27 cellular contexts compared by ENCODE assay signal in genomic region chr9:10371824-10372223, GRCh38.
"Had no signal": no experiment of that assay in that cellular context is flagged by ENCODE, and none has a peak within 500 bp of the region (broad histone marks: within the 10 kb centered on the region; RNA-seq: fewer than 3 reads in every experiment).

No MANE protein-coding gene starts in this region.

- H3K4me3 ChIP-seq: body of pancreas, K562, Peyer's patch, SJCRH30 had no signal

- H3K36me3 ChIP-seq: Peyer's patch, SJCRH30 had no signal

- H3K4me1 Mint-ChIP-seq: activated CD4-positive, alpha-beta T cell treated with anti-CD3 and anti-CD28 coated beads for 36 hours; activated naive CD4-positive, alpha-beta T cell treated with anti-CD3 and anti-CD28 coated beads, Interleukin-2, amount 10 ng/mL, durations not matched to agents 7 days and 5 days; activated naive CD8-positive, alpha-beta T cell treated with anti-CD3 and anti-CD28 coated beads for 36 hours had no signal

- H3K9me3 Mint-ChIP-seq: activated naive CD4-positive, alpha-beta T cell treated with anti-CD3 and anti-CD28 coated beads, Interleukin-2, amount 10 ng/mL, durations not matched to agents 7 days and 5 days had no signal

- H3K27ac Mint-ChIP-seq: activated CD4-positive, alpha-beta T cell treated with anti-CD3 and anti-CD28 coated beads for 36 hours; activated CD8-positive, alpha-beta T cell treated with anti-CD3 and anti-CD28 coated beads for 36 hours; activated naive CD4-positive, alpha-beta T cell treated with anti-CD3 and anti-CD28 coated beads, Interleukin-2, amount 10 ng/mL, durations not matched to agents 7 days and 5 days; activated naive CD8-positive, alpha-beta T cell treated with anti-CD3 and anti-CD28 coated beads for 36 hours; activated T-cell treated with anti-CD3 and anti-CD28 coated beads, Interleukin-2, amount 50 U/mL, for 72 hours; activated T-helper 2 cell treated with anti-CD3 and anti-CD28 coated beads, Interferon-gamma antibody, Interleukin-2, Interleukin-4, amounts not matched to agents 10 μg/mL and 5 μg/mL and 100 μg/mL, durations not matched to agents 14 hours and 24 hours and 36 hours had no signal

- H3K36me3 Mint-ChIP-seq: activated naive CD4-positive, alpha-beta T cell treated with anti-CD3 and anti-CD28 coated beads, Interleukin-2, amount 10 ng/mL, durations not matched to agents 7 days and 5 days; activated naive CD8-positive, alpha-beta T cell treated with anti-CD3 and anti-CD28 coated beads for 36 hours had no signal

- H3K4me1 ChIP-seq: body of pancreas, Peyer's patch, SJCRH30 had no signal

- H3K4me3 Mint-ChIP-seq: activated CD4-positive, alpha-beta T cell treated with anti-CD3 and anti-CD28 coated beads for 36 hours; activated CD8-positive, alpha-beta T cell treated with anti-CD3 and anti-CD28 coated beads for 36 hours; activated naive CD4-positive, alpha-beta T cell treated with anti-CD3 and anti-CD28 coated beads, Interleukin-2, amount 10 ng/mL, durations not matched to agents 7 days and 5 days; activated naive CD8-positive, alpha-beta T cell treated with anti-CD3 and anti-CD28 coated beads for 36 hours; activated T-cell treated with anti-CD3 and anti-CD28 coated beads, Interleukin-2, amount 50 U/mL, for 72 hours had no signal

- H3K4me2 ChIP-seq: SK-N-SH had no signal

- ATAC-seq: activated CD4-positive, alpha-beta T cell treated with anti-CD3 and anti-CD28 coated beads for 36 hours; activated CD8-positive, alpha-beta T cell treated with anti-CD3 and anti-CD28 coated beads for 36 hours; activated T-cell treated with anti-CD3 and anti-CD28 coated beads, Interleukin-2, amount 50 U/mL, for 72 hours; body of pancreas; K562 had no signal

- H3K27ac ChIP-seq: body of pancreas, Peyer's patch, RWPE1, SJCRH30, VCaP had no signal

- H3K9ac ChIP-seq: SK-N-SH had no signal

- H3K27me3 Mint-ChIP-seq: activated CD4-positive, alpha-beta T cell treated with anti-CD3 and anti-CD28 coated beads for 36 hours; activated CD8-positive, alpha-beta T cell treated with anti-CD3 and anti-CD28 coated beads for 36 hours; activated naive CD4-positive, alpha-beta T cell treated with anti-CD3 and anti-CD28 coated beads, Interleukin-2, amount 10 ng/mL, durations not matched to agents 7 days and 5 days; activated naive CD8-positive, alpha-beta T cell treated with anti-CD3 and anti-CD28 coated beads for 36 hours had no signal

- DNase-seq: activated CD4-positive, alpha-beta T cell treated with anti-CD3 and anti-CD28 coated beads for 36 hours; activated CD8-positive, alpha-beta memory T cell treated with anti-CD3 and anti-CD28 coated beads, Interleukin-2, amount 50 U/mL, for 4 hours; activated CD8-positive, alpha-beta T cell treated with anti-CD3 and anti-CD28 coated beads for 36 hours; activated gamma-delta T cell treated with Interleukin-2 at 50 U/mL for 16 hours; activated naive CD4-positive, alpha-beta T cell treated with anti-CD3 and anti-CD28 coated beads, Interleukin-2, amount 10 ng/mL, durations not matched to agents 7 days and 5 days; activated naive CD8-positive, alpha-beta T cell treated with anti-CD3 and anti-CD28 coated beads for 36 hours; activated T-cell treated with anti-CD3 and anti-CD28 coated beads, Interleukin-2, amount 50 U/mL, for 72 hours; body of pancreas; central memory CD4-positive, alpha-beta T cell; Karpas-422; MM.1S; NCI-H1105 treated with DMSO at 0.1 percent for 48 hours; NCI-H1436 treated with DMSO at 0.1 percent for 48 hours; NCI-H1930; NCI-H345; NCI-H510A; NCI-H526 treated with DMSO at 0.1 percent for 48 hours; NK-92 treated with Interleukin-12 subunit alpha and Interleukin-12 subunit beta, amount 100 ng/mL, for 24 hours; Peyer's patch; Right ventricle myocardium superior; SJCRH30; SK-N-SH; T-helper 1 cell had no signal

- H3K9me3 ChIP-seq: body of pancreas, Peyer's patch, SJCRH30, SK-N-SH had no signal

- H3K27me3 ChIP-seq: body of pancreas, Peyer's patch, SJCRH30 had no signal
